8 cellular contexts compared by ENCODE assay signal in genomic region chr16:88634994-88635670, GRCh38. TPM values are rescaled to one million over a fixed set of nuclear protein-coding genes. Genes with fewer than 3 reads are reported as not detected.
DNase-seq lines count a peak whose midpoint lies in the region; FAIRE-seq and TF ChIP-seq lines count a peak whose summit lies in the region.
"Had no signal": no experiment of that assay in that cellular context is flagged by ENCODE, and none has a peak within 500 bp of the region (broad histone marks: within the 10 kb centered on the region; RNA-seq: fewer than 3 reads in every experiment).

No MANE protein-coding gene starts in this region.

- no peak for TF ChIP-seq EP300 in sigmoid colon (IDR thresholded peaks at IDR 0.05)

- FAIRE-seq in urothelium cell line (lab: Jason Lieb, UNC): no peak

- H3K4me1 ChIP-seq in sigmoid colon: peaks cover 0 to 19% (median 17%) of the 10 kb centered on the region in 4 donors

- 36 to 37% methylated on average over 28 of the region's 28 CpGs for WGBS in sigmoid colon, 2 donors

- no peaks in the 10 kb centered on the region for H3K9me3 ChIP-seq in sigmoid colon

- peaks cover 25 to 67% (median 60%) of the 10 kb centered on the region in 3 donors for H3K27me3 ChIP-seq in sigmoid colon

- H3K4me3 ChIP-seq in NB4 (ENCODE audit: low read depth, low read length) (peak overlapping the region; percentile 33), epithelial cell of esophagus (ENCODE audit: low read length) (peak overlapping the region; percentile 8), sigmoid colon (peak overlapping the region in 3 of 4 donors; percentile 29 to 39 (median 36))

- no peak overlapping the region for H3K27ac ChIP-seq in sigmoid colon

- no peak for DNase-seq in GM10266 (ENCODE audit: extremely low spot score)
- DNase-seq in NB4 (ENCODE audit: low read depth): peak; percentile 68
- no peak for DNase-seq in epithelial cell of esophagus (ENCODE audit: low read depth)
- no peak for DNase-seq in sigmoid colon
- DNase-seq in urothelium cell line (ENCODE audit: low spot score): no peak
- no peak for DNase-seq in SHP77 (lab: John Stamatoyannopoulos, UW)
- no peak for DNase-seq in OCI-M2 (lab: John Stamatoyannopoulos, UW; ENCODE audit: unreplicated experiment)

- intact Hi-C loops in sigmoid colon (cut with DNase I): no loop called here

- peaks cover 16 to 29% (median 23%) of the 10 kb centered on the region in 4 donors for H3K36me3 ChIP-seq in sigmoid colon

- TF ChIP-seq POLR2A in NB4 (IDR thresholded peaks at IDR 0.05; ENCODE audit: extremely low read depth, insufficient read length) (no peak), sigmoid colon (IDR thresholded peaks at IDR 0.05) (no peak)

- TF ChIP-seq CTCF in GM10266 (IDR thresholded peaks at IDR 0.05; ENCODE audit: control insufficient read depth, insufficient read depth, low read depth, missing control alignments) (peak; percentile 13), NB4 (IDR thresholded peaks at IDR 0.05; ENCODE audit: low read depth, low read length) (peak; percentile 16), epithelial cell of esophagus (IDR thresholded peaks at IDR 0.05; ENCODE audit: insufficient read depth, low read depth, low read length, missing control alignments) (no peak), sigmoid colon (IDR thresholded peaks at IDR 0.05) (no peak)

RNA-seq across cellular contexts. Expression of gene IL17C, which starts 3.2 kb away (rescaled TPM):
- not detected for total RNA-seq in sigmoid colon
- under 1 TPM in 1 of 3 donors, not detected in 2; 0.96 TPM for polyA plus RNA-seq in sigmoid colon
- total RNA-seq: T-helper 1 cell treated with Interleukin-12 subunit alpha and Interleukin-12 subunit beta and Interleukin-4 antibody, amounts not matched to agents 30 ng/mL and 1 ng/mL, for 36 hours had no signal

RNA-seq across cellular contexts. Expression of gene CYBA, which starts 15.7 kb away (rescaled TPM):
- total RNA-seq in sigmoid colon: 100 to 1,000 TPM in 2 of 4 donors, 10 to 100 TPM in 2; 63.1 to 147 (median 105) TPM
- 100 to 1,000 TPM in 2 of 3 donors, 10 to 100 TPM in 1; 81.1 to 429 (median 208) TPM for polyA plus RNA-seq in sigmoid colon

RNA-seq across cellular contexts. Expression of gene MVD, which starts 27.8 kb away (rescaled TPM):
- 10 to 100 TPM; 16.8 to 25.7 (median 23.2) TPM for total RNA-seq in sigmoid colon
- polyA plus RNA-seq in sigmoid colon: 100 to 1,000 TPM in 1 of 3 donors, 10 to 100 TPM in 2; 41.4 to 206 (median 84.8) TPM

RNA-seq across cellular contexts. Expression of gene SNAI3, which starts 51.2 kb away (rescaled TPM):
- total RNA-seq in sigmoid colon: under 1 TPM in 2 of 4 donors, not detected in 2; 0.71 to 0.82 TPM
- 1 to 10 TPM in 1 of 3 donors, under 1 TPM in 2; 0.46 to 3.0 (median 0.60) TPM for polyA plus RNA-seq in sigmoid colon

Comparison
In these comparisons a context has a peak if more than half of its experiments do, and no peak if none do; other contexts are left out.
1. CTCF ChIP-seq: peak in GM10266 (single experiment) and NB4 (single experiment); none in epithelial cell of esophagus (single experiment) and sigmoid colon (0 of 4).
2. Peak in every context shown above with its lines, with median percentiles within 50 percentile points of each other: H3K4me3 ChIP-seq.